Comparison of ENCODE assay signal across 2 cellular contexts in the genomic region with DNA sequence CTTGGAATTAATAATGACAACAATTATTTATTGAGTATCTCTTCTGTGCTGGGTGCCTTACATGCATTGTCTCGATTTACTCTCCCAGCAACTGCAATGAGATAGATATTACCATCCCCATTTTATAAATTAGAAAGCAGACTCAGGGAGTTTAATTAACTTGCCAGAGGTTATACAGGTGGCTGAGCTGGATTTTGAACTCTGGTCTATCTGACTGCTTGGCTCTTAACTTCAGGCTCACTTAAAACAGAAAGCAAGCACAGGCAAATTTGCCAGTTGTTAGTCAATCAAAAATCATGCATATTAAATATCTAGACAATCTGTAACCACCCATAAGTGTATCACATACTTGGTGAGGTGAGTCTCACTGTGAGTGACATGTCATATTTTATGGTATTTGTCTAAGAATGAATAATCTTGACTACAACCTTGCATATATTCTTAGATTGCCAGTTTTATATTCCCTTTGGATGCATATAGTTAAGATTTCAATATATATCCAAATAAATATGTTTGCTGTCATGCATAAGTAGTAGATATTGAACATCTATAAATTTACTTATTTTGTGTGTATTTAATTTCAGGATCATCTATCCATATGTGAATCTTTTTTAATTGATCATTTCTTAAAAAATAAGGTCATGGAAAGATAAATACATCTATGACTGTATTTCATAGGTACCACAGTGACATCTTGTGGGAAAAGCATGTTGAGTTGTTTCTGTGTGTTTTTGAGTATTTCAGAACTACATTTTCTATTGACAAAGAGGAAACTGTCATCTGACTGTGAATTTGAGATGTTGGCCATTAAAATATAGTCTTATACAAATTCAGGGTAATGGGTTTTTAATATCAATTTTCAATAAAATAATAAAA.
TF ChIP-seq lines count a peak whose summit lies in the region.

No MANE protein-coding gene starts in this region.

TF ChIP-seq in SK-N-SH, 30 proteins besides CTCF, POLR2A, EP300 and RAD21 (continued from another document):
- no peak for TF ChIP-seq REST (IDR thresholded peaks at IDR 0.05; ENCODE audit: low read depth, low read length)
- no peak for TF ChIP-seq RXRA (IDR thresholded peaks at IDR 0.05; ENCODE audit: borderline replicate concordance, low read depth)
- no peak for TF ChIP-seq CHD2 (IDR thresholded peaks at IDR 0.05; ENCODE audit: low read length, partially characterized antibody)
- TF ChIP-seq USF1 (IDR thresholded peaks at IDR 0.05; ENCODE audit: borderline replicate concordance, low read depth), result no peak
- TF ChIP-seq FOXM1 (IDR thresholded peaks at IDR 0.05; ENCODE audit: low read depth), result no peak
- no peak for TF ChIP-seq YY1 (IDR thresholded peaks at IDR 0.05; ENCODE audit: low read depth)
- no peak for TF ChIP-seq TEAD4 (IDR thresholded peaks at IDR 0.05; ENCODE audit: borderline replicate concordance, insufficient read depth)
- TF ChIP-seq NRF1 (IDR thresholded peaks at IDR 0.05; ENCODE audit: low read depth, low read length), result no peak
- TF ChIP-seq NFIC (IDR thresholded peaks at IDR 0.05; ENCODE audit: borderline replicate concordance), result no peak
- TF ChIP-seq RCOR1 (IDR thresholded peaks at IDR 0.05; ENCODE audit: low read length), result no peak
- no peak for TF ChIP-seq FOSL2 (IDR thresholded peaks at IDR 0.05; ENCODE audit: borderline replicate concordance, low read depth)
- TF ChIP-seq, protein P1, sequence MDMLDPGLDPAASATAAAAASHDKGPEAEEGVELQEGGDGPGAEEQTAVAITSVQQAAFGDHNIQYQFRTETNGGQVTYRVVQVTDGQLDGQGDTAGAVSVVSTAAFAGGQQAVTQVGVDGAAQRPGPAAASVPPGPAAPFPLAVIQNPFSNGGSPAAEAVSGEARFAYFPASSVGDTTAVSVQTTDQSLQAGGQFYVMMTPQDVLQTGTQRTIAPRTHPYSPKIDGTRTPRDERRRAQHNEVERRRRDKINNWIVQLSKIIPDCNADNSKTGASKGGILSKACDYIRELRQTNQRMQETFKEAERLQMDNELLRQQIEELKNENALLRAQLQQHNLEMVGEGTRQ (IDR thresholded peaks at IDR 0.05; ENCODE audit: borderline replicate concordance, low read depth, low read length), result no peak
- no peak for TF ChIP-seq ELF1 (IDR thresholded peaks at IDR 0.05)

TF ChIP-seq in SK-N-SH treated with all-trans-retinoic acid at 6 μM for 48 hours, 23 proteins besides CTCF, POLR2A, EP300 and RAD21 (continued from another document):
- TF ChIP-seq CSDC2 (CRISPR knock-in tag; IDR thresholded peaks at IDR 0.05), result no peak
- no peak for TF ChIP-seq OSR1 (CRISPR knock-in tag; IDR thresholded peaks at IDR 0.05)
- TF ChIP-seq ZC3H10 (CRISPR knock-in tag; IDR thresholded peaks at IDR 0.05), result no peak
- no peak for TF ChIP-seq ZNF70 (CRISPR knock-in tag; IDR thresholded peaks at IDR 0.05)
- no peak for TF ChIP-seq ESRRG (CRISPR knock-in tag; IDR thresholded peaks at IDR 0.05)
- TF ChIP-seq PPARA (CRISPR knock-in tag; IDR thresholded peaks at IDR 0.05; ENCODE audit: borderline replicate concordance), result no peak
- TF ChIP-seq, protein P2, sequence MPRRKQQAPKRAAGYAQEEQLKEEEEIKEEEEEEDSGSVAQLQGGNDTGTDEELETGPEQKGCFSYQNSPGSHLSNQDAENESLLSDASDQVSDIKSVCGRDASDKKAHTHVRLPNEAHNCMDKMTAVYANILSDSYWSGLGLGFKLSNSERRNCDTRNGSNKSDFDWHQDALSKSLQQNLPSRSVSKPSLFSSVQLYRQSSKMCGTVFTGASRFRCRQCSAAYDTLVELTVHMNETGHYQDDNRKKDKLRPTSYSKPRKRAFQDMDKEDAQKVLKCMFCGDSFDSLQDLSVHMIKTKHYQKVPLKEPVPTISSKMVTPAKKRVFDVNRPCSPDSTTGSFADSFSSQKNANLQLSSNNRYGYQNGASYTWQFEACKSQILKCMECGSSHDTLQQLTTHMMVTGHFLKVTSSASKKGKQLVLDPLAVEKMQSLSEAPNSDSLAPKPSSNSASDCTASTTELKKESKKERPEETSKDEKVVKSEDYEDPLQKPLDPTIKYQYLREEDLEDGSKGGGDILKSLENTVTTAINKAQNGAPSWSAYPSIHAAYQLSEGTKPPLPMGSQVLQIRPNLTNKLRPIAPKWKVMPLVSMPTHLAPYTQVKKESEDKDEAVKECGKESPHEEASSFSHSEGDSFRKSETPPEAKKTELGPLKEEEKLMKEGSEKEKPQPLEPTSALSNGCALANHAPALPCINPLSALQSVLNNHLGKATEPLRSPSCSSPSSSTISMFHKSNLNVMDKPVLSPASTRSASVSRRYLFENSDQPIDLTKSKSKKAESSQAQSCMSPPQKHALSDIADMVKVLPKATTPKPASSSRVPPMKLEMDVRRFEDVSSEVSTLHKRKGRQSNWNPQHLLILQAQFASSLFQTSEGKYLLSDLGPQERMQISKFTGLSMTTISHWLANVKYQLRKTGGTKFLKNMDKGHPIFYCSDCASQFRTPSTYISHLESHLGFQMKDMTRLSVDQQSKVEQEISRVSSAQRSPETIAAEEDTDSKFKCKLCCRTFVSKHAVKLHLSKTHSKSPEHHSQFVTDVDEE (CRISPR knock-in tag; IDR thresholded peaks at IDR 0.05), result no peak
